Comparison of ENCODE assay signal across 20 cellular contexts in genomic region chr4:163404080-163404479, GRCh38.
DNase-seq lines count a peak whose midpoint lies in the region; ATAC-seq, FAIRE-seq and TF ChIP-seq lines count a peak whose summit lies in the region.
"Had no signal": no experiment of that assay in that cellular context is flagged by ENCODE, and none has a peak within 500 bp of the region (broad histone marks: within the 10 kb centered on the region; RNA-seq: fewer than 3 reads in every experiment).

No MANE protein-coding gene starts in this region.

- peaks cover 3% of the 10 kb centered on the region for H3K27me3 Mint-ChIP-seq in nephron (ENCODE audit: low read depth)

- CTCF ChIA-PET in endothelial cell of umbilical vein (lab: Charles Lee) = no interaction called here

- WGBS in right cardiac atrium = 65% methylated on average over 1 of the region's 1 CpG

- H3K9me3 ChIP-seq in right cardiac atrium (ENCODE audit: control insufficient read depth, low read length) (no peaks in the 10 kb centered on the region), endothelial cell of umbilical vein (replicated peaks; ENCODE audit: control insufficient read depth, insufficient read depth, low read length) (no peaks in the 10 kb centered on the region), tibial artery (no peaks in the 10 kb centered on the region)
- H3K9me3 ChIP-seq: Caco-2 had no signal

- TF ChIP-seq CTCF in endothelial cell of umbilical vein (IDR thresholded peaks at IDR 0.05; ENCODE audit: extremely low read depth in 1 of 2, insufficient read depth in 1 of 2, low read depth in 1 of 2, low read length in 2 of 2) (no peak), nephron (IDR thresholded peaks at IDR 0.05; ENCODE audit: unreplicated experiment in 3 of 3) (no peak), tibial artery (IDR thresholded peaks at IDR 0.05) (no peak)

- H3K4me3 ChIP-seq in right cardiac atrium (ENCODE audit: low read length) (peak overlapping the region; percentile 32), endothelial cell of umbilical vein (replicated peaks in 1 of 3; ENCODE audit: insufficient read depth in 1 of 3, low read depth in 1 of 3, low read length in 3 of 3) (no peak overlapping the region), tibial artery (peak overlapping the region; percentile 14 to 20)
- H3K4me3 ChIP-seq: GM12878 had no signal

- dilution Hi-C loops in endothelial cell of umbilical vein (cut with MboI; ENCODE audit: extremely low pct_ligation_motif_present, low sequenced_read_pairs) = no loop called here

- BruUV-seq in endothelial cell of umbilical vein (replicated peaks; lab: Mats Ljungman, UMichigan) = no TSS peak

- H4K20me1 ChIP-seq in endothelial cell of umbilical vein (replicated peaks; ENCODE audit: control insufficient read depth, extremely low read depth, insufficient read depth, low read length) = no peaks in the 10 kb centered on the region

- no peak for FAIRE-seq in endothelial cell of umbilical vein (lab: Jason Lieb, UNC)
- FAIRE-seq: GM12878 had no signal

- TF ChIP-seq POLR2A in endothelial cell of umbilical vein (IDR thresholded peaks at IDR 0.05; ENCODE audit: low read depth, low read length) = no peak

- POLR2A ChIA-PET in endothelial cell of umbilical vein (lab: Charles Lee) = no interaction called here

- no peaks in the 10 kb centered on the region for H3K79me2 ChIP-seq in endothelial cell of umbilical vein (ENCODE audit: control insufficient read depth, insufficient read depth, low read length)

- H3K27ac Mint-ChIP-seq in nephron = peak overlapping the region; percentile 82 to 92 (median 90)

- H3K9me1 ChIP-seq in endothelial cell of umbilical vein (replicated peaks; ENCODE audit: control insufficient read depth, extremely low read depth, insufficient read depth, low read length) = no peaks in the 10 kb centered on the region

- H2AFZ ChIP-seq in endothelial cell of umbilical vein (ENCODE audit: low read depth, low read length) = no peak overlapping the region

- no peaks in the 10 kb centered on the region for H3K36me3 ChIP-seq in endothelial cell of umbilical vein (ENCODE audit: control insufficient read depth in 2 of 2, extremely low read depth in 1 of 2, insufficient read depth in 2 of 2, low read length in 2 of 2)
- no peaks in the 10 kb centered on the region for H3K36me3 ChIP-seq in tibial artery

- H3K36me3 Mint-ChIP-seq in nephron (ENCODE audit: low read depth) = no peaks in the 10 kb centered on the region

- H3K4me1 Mint-ChIP-seq in nephron = no peaks in the 10 kb centered on the region

- peak overlapping the region in 2 of 3 experiments; percentile 68 to 72 for H3K4me3 Mint-ChIP-seq in nephron

- H3K27ac ChIP-seq in right cardiac atrium (ENCODE audit: low read length) (no peak overlapping the region), endothelial cell of umbilical vein (ENCODE audit: insufficient read depth, low read depth, low read length) (no peak overlapping the region), tibial artery (peak overlapping the region in 1 of 2 donors; percentile 25)
- H3K27ac ChIP-seq: C4-2B, KMS-11 had no signal

- no peaks in the 10 kb centered on the region for H3K27me3 ChIP-seq in right cardiac atrium (ENCODE audit: control insufficient read depth, insufficient read depth)
- no peaks in the 10 kb centered on the region for H3K27me3 ChIP-seq in endothelial cell of umbilical vein (ENCODE audit: control insufficient read depth in 2 of 2, insufficient read depth in 2 of 2, low read length in 2 of 2)
- no peaks in the 10 kb centered on the region for H3K27me3 ChIP-seq in tibial artery

- no peak overlapping the region for H3K9ac ChIP-seq in endothelial cell of umbilical vein (replicated peaks; ENCODE audit: extremely low read depth, insufficient read depth, low read length)
- H3K9ac ChIP-seq: KMS-11 had no signal

- H3K4me2 ChIP-seq in endothelial cell of umbilical vein (ENCODE audit: insufficient read depth, low read length) = peak overlapping the region; percentile 71
- H3K4me2 ChIP-seq: KMS-11 had no signal

- no peaks in the 10 kb centered on the region for H3K4me1 ChIP-seq in right cardiac atrium (ENCODE audit: control insufficient read depth, insufficient read depth, low read length)
- peaks cover 4% of the 10 kb centered on the region for H3K4me1 ChIP-seq in endothelial cell of umbilical vein (ENCODE audit: control insufficient read depth, extremely low read depth, insufficient read depth, low read length)
- peaks cover 0 to 7% (median 0%) of the 10 kb centered on the region in 4 donors for H3K4me1 ChIP-seq in tibial artery
- H3K4me1 ChIP-seq: Caco-2 had no signal

- DNase-seq in right cardiac atrium (no peak), left cardiac atrium (no peak), endothelial cell of umbilical vein (ENCODE audit: low read depth, low spot score) (no peak), tibial artery (no peak), NCI-H2081 treated with DMSO at 0.1 percent for 48 hours (lab: John Stamatoyannopoulos, UW) (no peak)
- DNase-seq: 8988T, Caco-2, DMS79, MM.1S, NCI-H187 treated with DMSO at 0.1 percent for 48 hours, NCI-H2171 had no signal

- peaks cover 3% of the 10 kb centered on the region for H3K9me3 Mint-ChIP-seq in nephron

- intact Hi-C loops in right cardiac atrium (cut with DNase I) = no loop called here
- intact Hi-C loops in left cardiac atrium (cut with DNase I) = no loop called here
- intact Hi-C loops in endothelial cell of umbilical vein (cut with micrococcal nuclease) = no loop called here
- intact Hi-C loops in tibial artery (cut with DNase I; ENCODE audit: low total_unique reads) = no loop called here

- ATAC-seq in right cardiac atrium (no peak), left cardiac atrium (no peak), HG03025 (IDR thresholded peaks at IDR 0.05; ENCODE audit: low FRiP score, unreplicated experiment) (no peak), HG03439 (IDR thresholded peaks at IDR 0.05; ENCODE audit: unreplicated experiment) (no peak)
- ATAC-seq: GM12878, HCT116, Panc1, Right ventricle myocardium inferior had no signal

TF ChIP-seq in endothelial cell of umbilical vein, 7 proteins besides CTCF, POLR2A, EP300 and RAD21:
- no peak for TF ChIP-seq MYC (IDR thresholded peaks at IDR 0.05; ENCODE audit: low read depth, low read length)
- no peak for TF ChIP-seq EZH2 (IDR thresholded peaks at IDR 0.05; ENCODE audit: borderline replicate concordance, low read depth, low read length, severe bottlenecking)
- no peak for TF ChIP-seq FOS (IDR thresholded peaks at IDR 0.05; ENCODE audit: borderline replicate concordance, insufficient read depth, low read length)
- TF ChIP-seq MAX (IDR thresholded peaks at IDR 0.05; ENCODE audit: insufficient read depth, insufficient read length) = no peak
- TF ChIP-seq POLR2AphosphoS5 (IDR thresholded peaks at IDR 0.05; ENCODE audit: insufficient read depth, low read depth, low read length) = no peak

Comparison
In these comparisons a context has a peak if more than half of its experiments do, and no peak if none do; other contexts are left out.
1. H3K4me3 ChIP-seq: peak in right cardiac atrium (single experiment) and tibial artery (2 of 2); none in endothelial cell of umbilical vein (0 of 3).